1 cellular context compared by ENCODE assay signal in the genomic region with DNA sequence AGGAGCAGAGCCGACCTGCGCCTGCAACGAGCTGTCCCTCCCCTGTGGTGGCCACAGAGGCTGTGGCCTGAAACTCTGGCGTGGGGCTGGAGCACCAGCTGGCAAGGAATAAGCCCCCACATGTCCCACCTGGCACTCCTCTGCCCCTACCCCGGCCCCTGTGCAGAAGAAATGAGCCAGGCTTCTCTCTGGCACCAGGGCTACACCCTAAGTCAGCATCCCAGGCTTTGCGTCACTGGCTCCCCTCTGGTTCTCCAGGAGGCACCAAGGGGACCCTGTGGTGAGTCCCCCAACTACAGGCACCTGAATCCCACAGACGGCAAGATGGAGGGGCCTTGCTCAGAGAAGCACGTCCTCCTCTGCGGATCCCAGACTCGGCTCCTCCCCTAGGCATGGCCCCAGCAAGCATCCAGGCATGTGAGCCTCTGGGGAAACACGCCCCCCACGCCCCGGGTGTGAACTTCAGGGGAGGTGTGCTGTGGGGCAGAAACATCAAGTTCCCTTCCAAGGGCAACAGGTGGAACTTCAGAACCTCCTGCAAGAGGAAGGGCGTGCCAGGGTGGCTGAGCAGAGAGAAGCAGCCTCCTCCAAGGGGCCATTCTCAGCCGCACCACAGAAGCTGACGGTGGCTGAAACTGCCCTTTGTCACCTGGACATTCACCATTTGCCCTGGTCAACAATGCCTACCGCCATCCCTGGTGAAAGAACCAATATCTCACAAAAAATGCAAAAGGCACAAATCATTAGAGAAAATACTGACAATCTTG.
TF ChIP-seq lines count a peak whose summit lies in the region.

No MANE protein-coding gene starts in this region.

TF ChIP-seq in H1, 55 proteins besides CTCF, POLR2A, EP300 and RAD21:
- TF ChIP-seq, protein P1, sequence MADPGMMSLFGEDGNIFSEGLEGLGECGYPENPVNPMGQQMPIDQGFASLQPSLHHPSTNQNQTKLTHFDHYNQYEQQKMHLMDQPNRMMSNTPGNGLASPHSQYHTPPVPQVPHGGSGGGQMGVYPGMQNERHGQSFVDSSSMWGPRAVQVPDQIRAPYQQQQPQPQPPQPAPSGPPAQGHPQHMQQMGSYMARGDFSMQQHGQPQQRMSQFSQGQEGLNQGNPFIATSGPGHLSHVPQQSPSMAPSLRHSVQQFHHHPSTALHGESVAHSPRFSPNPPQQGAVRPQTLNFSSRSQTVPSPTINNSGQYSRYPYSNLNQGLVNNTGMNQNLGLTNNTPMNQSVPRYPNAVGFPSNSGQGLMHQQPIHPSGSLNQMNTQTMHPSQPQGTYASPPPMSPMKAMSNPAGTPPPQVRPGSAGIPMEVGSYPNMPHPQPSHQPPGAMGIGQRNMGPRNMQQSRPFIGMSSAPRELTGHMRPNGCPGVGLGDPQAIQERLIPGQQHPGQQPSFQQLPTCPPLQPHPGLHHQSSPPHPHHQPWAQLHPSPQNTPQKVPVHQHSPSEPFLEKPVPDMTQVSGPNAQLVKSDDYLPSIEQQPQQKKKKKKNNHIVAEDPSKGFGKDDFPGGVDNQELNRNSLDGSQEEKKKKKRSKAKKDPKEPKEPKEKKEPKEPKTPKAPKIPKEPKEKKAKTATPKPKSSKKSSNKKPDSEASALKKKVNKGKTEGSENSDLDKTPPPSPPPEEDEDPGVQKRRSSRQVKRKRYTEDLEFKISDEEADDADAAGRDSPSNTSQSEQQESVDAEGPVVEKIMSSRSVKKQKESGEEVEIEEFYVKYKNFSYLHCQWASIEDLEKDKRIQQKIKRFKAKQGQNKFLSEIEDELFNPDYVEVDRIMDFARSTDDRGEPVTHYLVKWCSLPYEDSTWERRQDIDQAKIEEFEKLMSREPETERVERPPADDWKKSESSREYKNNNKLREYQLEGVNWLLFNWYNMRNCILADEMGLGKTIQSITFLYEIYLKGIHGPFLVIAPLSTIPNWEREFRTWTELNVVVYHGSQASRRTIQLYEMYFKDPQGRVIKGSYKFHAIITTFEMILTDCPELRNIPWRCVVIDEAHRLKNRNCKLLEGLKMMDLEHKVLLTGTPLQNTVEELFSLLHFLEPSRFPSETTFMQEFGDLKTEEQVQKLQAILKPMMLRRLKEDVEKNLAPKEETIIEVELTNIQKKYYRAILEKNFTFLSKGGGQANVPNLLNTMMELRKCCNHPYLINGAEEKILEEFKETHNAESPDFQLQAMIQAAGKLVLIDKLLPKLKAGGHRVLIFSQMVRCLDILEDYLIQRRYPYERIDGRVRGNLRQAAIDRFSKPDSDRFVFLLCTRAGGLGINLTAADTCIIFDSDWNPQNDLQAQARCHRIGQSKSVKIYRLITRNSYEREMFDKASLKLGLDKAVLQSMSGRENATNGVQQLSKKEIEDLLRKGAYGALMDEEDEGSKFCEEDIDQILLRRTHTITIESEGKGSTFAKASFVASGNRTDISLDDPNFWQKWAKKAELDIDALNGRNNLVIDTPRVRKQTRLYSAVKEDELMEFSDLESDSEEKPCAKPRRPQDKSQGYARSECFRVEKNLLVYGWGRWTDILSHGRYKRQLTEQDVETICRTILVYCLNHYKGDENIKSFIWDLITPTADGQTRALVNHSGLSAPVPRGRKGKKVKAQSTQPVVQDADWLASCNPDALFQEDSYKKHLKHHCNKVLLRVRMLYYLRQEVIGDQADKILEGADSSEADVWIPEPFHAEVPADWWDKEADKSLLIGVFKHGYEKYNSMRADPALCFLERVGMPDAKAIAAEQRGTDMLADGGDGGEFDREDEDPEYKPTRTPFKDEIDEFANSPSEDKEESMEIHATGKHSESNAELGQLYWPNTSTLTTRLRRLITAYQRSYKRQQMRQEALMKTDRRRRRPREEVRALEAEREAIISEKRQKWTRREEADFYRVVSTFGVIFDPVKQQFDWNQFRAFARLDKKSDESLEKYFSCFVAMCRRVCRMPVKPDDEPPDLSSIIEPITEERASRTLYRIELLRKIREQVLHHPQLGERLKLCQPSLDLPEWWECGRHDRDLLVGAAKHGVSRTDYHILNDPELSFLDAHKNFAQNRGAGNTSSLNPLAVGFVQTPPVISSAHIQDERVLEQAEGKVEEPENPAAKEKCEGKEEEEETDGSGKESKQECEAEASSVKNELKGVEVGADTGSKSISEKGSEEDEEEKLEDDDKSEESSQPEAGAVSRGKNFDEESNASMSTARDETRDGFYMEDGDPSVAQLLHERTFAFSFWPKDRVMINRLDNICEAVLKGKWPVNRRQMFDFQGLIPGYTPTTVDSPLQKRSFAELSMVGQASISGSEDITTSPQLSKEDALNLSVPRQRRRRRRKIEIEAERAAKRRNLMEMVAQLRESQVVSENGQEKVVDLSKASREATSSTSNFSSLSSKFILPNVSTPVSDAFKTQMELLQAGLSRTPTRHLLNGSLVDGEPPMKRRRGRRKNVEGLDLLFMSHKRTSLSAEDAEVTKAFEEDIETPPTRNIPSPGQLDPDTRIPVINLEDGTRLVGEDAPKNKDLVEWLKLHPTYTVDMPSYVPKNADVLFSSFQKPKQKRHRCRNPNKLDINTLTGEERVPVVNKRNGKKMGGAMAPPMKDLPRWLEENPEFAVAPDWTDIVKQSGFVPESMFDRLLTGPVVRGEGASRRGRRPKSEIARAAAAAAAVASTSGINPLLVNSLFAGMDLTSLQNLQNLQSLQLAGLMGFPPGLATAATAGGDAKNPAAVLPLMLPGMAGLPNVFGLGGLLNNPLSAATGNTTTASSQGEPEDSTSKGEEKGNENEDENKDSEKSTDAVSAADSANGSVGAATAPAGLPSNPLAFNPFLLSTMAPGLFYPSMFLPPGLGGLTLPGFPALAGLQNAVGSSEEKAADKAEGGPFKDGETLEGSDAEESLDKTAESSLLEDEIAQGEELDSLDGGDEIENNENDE (IDR thresholded peaks at IDR 0.05; ENCODE audit: insufficient replicate concordance, low read length): no peak
- TF ChIP-seq TBP (IDR thresholded peaks at IDR 0.05; ENCODE audit: low read depth, low read length) (no peak), SP4 (IDR thresholded peaks at IDR 0.05; ENCODE audit: low read length) (no peak), PHF8 (conservative IDR thresholded peaks at IDR 0.05; ENCODE audit: low read depth, low read length) (no peak), SIRT6 (IDR thresholded peaks at IDR 0.05; ENCODE audit: low read length) (no peak), POLR2AphosphoS5 (IDR thresholded peaks at IDR 0.05; ENCODE audit: low read depth, low read length) (no peak), YY1 (IDR thresholded peaks at IDR 0.05; ENCODE audit: low read depth, low read length) (no peak), SP2 (IDR thresholded peaks at IDR 0.05; ENCODE audit: low read length) (no peak), SUZ12 (IDR thresholded peaks at IDR 0.05; ENCODE audit: low read length) (no peak), SRF (IDR thresholded peaks at IDR 0.05; ENCODE audit: low read depth, low read length) (no peak), RBBP5 (IDR thresholded peaks at IDR 0.05; ENCODE audit: borderline replicate concordance, low read depth, low read length) (no peak), FOSL1 (IDR thresholded peaks at IDR 0.05; ENCODE audit: insufficient read depth, low read depth, low read length) (no peak)
